Comparison of ENCODE assay signal across 27 cellular contexts in genomic region chr5:10246761-10247160, GRCh38. TPM values are rescaled to one million over a fixed set of nuclear protein-coding genes. Genes with fewer than 3 reads are reported as not detected.
DNase-seq lines count a peak whose midpoint lies in the region; ATAC-seq and TF ChIP-seq lines count a peak whose summit lies in the region.
"Had no signal": no experiment of that assay in that cellular context is flagged by ENCODE, and none has a peak within 500 bp of the region (broad histone marks: within the 10 kb centered on the region; RNA-seq: fewer than 3 reads in every experiment).

No MANE protein-coding gene starts in this region.

- H3K9me3 Mint-ChIP-seq in osteocyte (ENCODE audit: unreplicated experiment) (no peaks in the 10 kb centered on the region), progenitor cell of endocrine pancreas (ENCODE audit: low read depth) (peaks cover 7% of the 10 kb centered on the region)
- H3K9me3 Mint-ChIP-seq: activated CD4-positive, alpha-beta memory T cell treated with anti-CD3 and anti-CD28 coated beads for 36 hours; CD4-positive, CD25-positive, alpha-beta regulatory T cell; stimulated activated effector memory CD8-positive, alpha-beta T cell treated with anti-CD3 and anti-CD28 coated beads, Interleukin-12 subunit alpha, Interleukin-12 subunit beta, amount 100 ng/mL, for 72 hours; T-helper 2 cell treated with Interferon-gamma antibody and Interleukin-4, amounts not matched to agents 5 μg/mL and 100 μg/mL, for 36 hours had no signal

- DNase-seq in G401 (ENCODE audit: low spot score) (peak; percentile 91), NCI-H446 (lab: John Stamatoyannopoulos, UW) (peak; percentile 33 to 85), dermis microvascular lymphatic vessel endothelial cell (ENCODE audit: low read depth in 2 of 2) (peak; percentile 34 to 78), osteocyte (ENCODE audit: extremely low spot score, unreplicated experiment) (peak; percentile 21), progenitor cell of endocrine pancreas (ENCODE audit: low spot score, unreplicated experiment) (no peak)
- no peak for DNase-seq in stimulated activated CD4-positive, alpha-beta T cell treated with anti-CD3 and anti-CD28 coated beads, Interleukin-12 subunit alpha, Interleukin-12 subunit beta, amount 100 ng/mL, for 4 hours
- DNase-seq: activated CD4-positive, alpha-beta memory T cell treated with anti-CD3 and anti-CD28 coated beads for 36 hours; activated CD4-positive, CD25-positive, alpha-beta regulatory T cell treated with anti-CD3 and anti-CD28 coated beads, Interleukin-2, amount 50 U/mL, for 72 hours; activated CD8-positive, alpha-beta memory T cell treated with anti-CD3 and anti-CD28 coated beads, Interleukin-2, amount 50 U/mL, for 4 hours; activated naive CD4-positive, alpha-beta T cell; AML-193; body of pancreas; CD4-positive, CD25-positive, alpha-beta regulatory T cell; effector CD4-positive, alpha-beta T cell; hypothalamus; left cardiac atrium; NCI-H1092; NCI-H1694; NCI-H748 treated with DMSO at 0.1 percent for 48 hours; Peyer's patch; SHP77 treated with DMSO at 0.1 percent for 48 hours; stimulated activated CD4-positive, alpha-beta T cell treated with anti-CD3 and anti-CD28 coated beads, Interleukin-4, amount 100 ng/mL, for 24 hours had no signal

- in situ Hi-C loops in G401 (cut with HindIII; ENCODE audit: low sequenced_read_pairs) = no loop called here

- H3K27ac Mint-ChIP-seq in osteocyte (ENCODE audit: unreplicated experiment) (no peak overlapping the region), progenitor cell of endocrine pancreas (no peak overlapping the region)
- H3K27ac Mint-ChIP-seq: activated CD4-positive, alpha-beta memory T cell treated with anti-CD3 and anti-CD28 coated beads for 36 hours; CD4-positive, CD25-positive, alpha-beta regulatory T cell; T-helper 2 cell treated with Interferon-gamma antibody and Interleukin-4, amounts not matched to agents 5 μg/mL and 100 μg/mL, for 36 hours had no signal

- no peak for ATAC-seq in GM18505 (IDR thresholded peaks at IDR 0.05; ENCODE audit: unreplicated experiment)
- ATAC-seq: body of pancreas; K562; left cardiac atrium; sciatic nerve; stimulated activated effector memory CD8-positive, alpha-beta T cell treated with anti-CD3 and anti-CD28 coated beads, Interleukin-12 subunit alpha, Interleukin-12 subunit beta, amount 100 ng/mL, for 72 hours had no signal

- H3K4me3 Mint-ChIP-seq in osteocyte (ENCODE audit: unreplicated experiment) (no peak overlapping the region), progenitor cell of endocrine pancreas (ENCODE audit: low read depth) (no peak overlapping the region)
- H3K4me3 Mint-ChIP-seq: activated CD4-positive, alpha-beta memory T cell treated with anti-CD3 and anti-CD28 coated beads for 36 hours; stimulated activated effector memory CD8-positive, alpha-beta T cell treated with anti-CD3 and anti-CD28 coated beads, Interleukin-12 subunit alpha, Interleukin-12 subunit beta, amount 100 ng/mL, for 72 hours; T-helper 2 cell treated with Interferon-gamma antibody and Interleukin-4, amounts not matched to agents 5 μg/mL and 100 μg/mL, for 36 hours had no signal

- H3K27me3 Mint-ChIP-seq in osteocyte (ENCODE audit: unreplicated experiment) (no peaks in the 10 kb centered on the region), progenitor cell of endocrine pancreas (no peaks in the 10 kb centered on the region)
- H3K27me3 Mint-ChIP-seq: activated CD4-positive, alpha-beta memory T cell treated with anti-CD3 and anti-CD28 coated beads for 36 hours had no signal

- no peak for TF ChIP-seq POLR2A in GM18505 (IDR thresholded peaks at IDR 0.05; ENCODE audit: borderline replicate concordance, extremely low read depth, insufficient read depth, insufficient read length)

- peaks cover 4% of the 10 kb centered on the region for H3K36me3 Mint-ChIP-seq in osteocyte (ENCODE audit: unreplicated experiment)
- H3K36me3 Mint-ChIP-seq in progenitor cell of endocrine pancreas (ENCODE audit: insufficient read depth) = peaks cover 10% of the 10 kb centered on the region

- TF ChIP-seq CTCF in osteocyte (IDR thresholded peaks at IDR 0.05) (no peak), progenitor cell of endocrine pancreas (IDR thresholded peaks at IDR 0.05; ENCODE audit: unreplicated experiment) (no peak)

- H3K4me1 Mint-ChIP-seq in osteocyte (ENCODE audit: unreplicated experiment) = peaks cover 19% of the 10 kb centered on the region
- peaks cover 28% of the 10 kb centered on the region for H3K4me1 Mint-ChIP-seq in progenitor cell of endocrine pancreas (ENCODE audit: low read depth)

RNA-seq across cellular contexts. Expression of gene ATPSCKMT, which starts 2.9 kb away (rescaled TPM):
- total RNA-seq in G401 (2014; rRNA removed; shearing (Covaris generic)) = 35.0 and 37.4 TPM in 2 replicates
- total RNA-seq in dermis microvascular lymphatic vessel endothelial cell (18.9 and 20.1 TPM in 2 replicates), osteocyte (20.3 and 21.6 TPM in 2 replicates), progenitor cell of endocrine pancreas (28.3 and 30.3 TPM in 2 replicates)

RNA-seq across cellular contexts. Expression of gene CCT5, which starts 3.3 kb away (rescaled TPM):
- 735 and 956 TPM in 2 replicates for total RNA-seq in G401 (2014; rRNA removed; shearing (Covaris generic))
- total RNA-seq in dermis microvascular lymphatic vessel endothelial cell = 495 and 643 TPM in 2 replicates
- 159 and 161 TPM in 2 replicates for total RNA-seq in osteocyte
- 223 and 241 TPM in 2 replicates for total RNA-seq in progenitor cell of endocrine pancreas

Comparison
In these comparisons a context has a peak if more than half of its experiments do, and no peak if none do; other contexts are left out.
1. DNase-seq: peak in G401 (single experiment), NCI-H446 (2 of 2), dermis microvascular lymphatic vessel endothelial cell (2 of 2) and osteocyte (single experiment); none in stimulated activated CD4-positive, alpha-beta T cell treated with anti-CD3 and anti-CD28 coated beads, Interleukin-12 subunit alpha, Interleukin-12 subunit beta, amount 100 ng/mL, for 4 hours (single experiment) and progenitor cell of endocrine pancreas (single experiment).